Comparison of ENCODE assay signal across 1 cellular context in genomic region chr3:195270350-195271115, GRCh38.
TF ChIP-seq lines count a peak whose summit lies in the region.

No MANE protein-coding gene starts in this region.

TF ChIP-seq in A549, 52 proteins besides CTCF, POLR2A, EP300 and RAD21 (continued from another document):
- TF ChIP-seq JUN (IDR thresholded peaks at IDR 0.05) = peak in 1 of 2 experiments; percentile 58; a peak in 2 of 5 replicates
- TF ChIP-seq CHD4 (IDR thresholded peaks at IDR 0.05; ENCODE audit: borderline replicate concordance) = no peak
- no peak for TF ChIP-seq ZFP36 (IDR thresholded peaks at IDR 0.05; ENCODE audit: borderline replicate concordance, partially characterized antibody)
- no peak for TF ChIP-seq MAZ (IDR thresholded peaks at IDR 0.05; ENCODE audit: borderline replicate concordance, low read depth, low read length)
- TF ChIP-seq, protein P1, sequence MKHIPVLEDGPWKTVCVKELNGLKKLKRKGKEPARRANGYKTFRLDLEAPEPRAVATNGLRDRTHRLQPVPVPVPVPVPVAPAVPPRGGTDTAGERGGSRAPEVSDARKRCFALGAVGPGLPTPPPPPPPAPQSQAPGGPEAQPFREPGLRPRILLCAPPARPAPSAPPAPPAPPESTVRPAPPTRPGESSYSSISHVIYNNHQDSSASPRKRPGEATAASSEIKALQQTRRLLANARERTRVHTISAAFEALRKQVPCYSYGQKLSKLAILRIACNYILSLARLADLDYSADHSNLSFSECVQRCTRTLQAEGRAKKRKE (CRISPR knock-in tag; IDR thresholded peaks at IDR 0.05; ENCODE audit: low read depth) = no peak
- TF ChIP-seq TP53 (CRISPR knock-in tag; IDR thresholded peaks at IDR 0.05) = no peak
- TF ChIP-seq SREBF2 (IDR thresholded peaks at IDR 0.05) = no peak
- TF ChIP-seq USF2 (IDR thresholded peaks at IDR 0.05) = no peak
- no peak for TF ChIP-seq PBX3 (IDR thresholded peaks at IDR 0.05)
- peak; percentile 60; the same call in 1 of the 2 replicates for TF ChIP-seq PHF8 (IDR thresholded peaks at IDR 0.05; ENCODE audit: borderline replicate concordance, low read depth)
- TF ChIP-seq, protein P2, sequence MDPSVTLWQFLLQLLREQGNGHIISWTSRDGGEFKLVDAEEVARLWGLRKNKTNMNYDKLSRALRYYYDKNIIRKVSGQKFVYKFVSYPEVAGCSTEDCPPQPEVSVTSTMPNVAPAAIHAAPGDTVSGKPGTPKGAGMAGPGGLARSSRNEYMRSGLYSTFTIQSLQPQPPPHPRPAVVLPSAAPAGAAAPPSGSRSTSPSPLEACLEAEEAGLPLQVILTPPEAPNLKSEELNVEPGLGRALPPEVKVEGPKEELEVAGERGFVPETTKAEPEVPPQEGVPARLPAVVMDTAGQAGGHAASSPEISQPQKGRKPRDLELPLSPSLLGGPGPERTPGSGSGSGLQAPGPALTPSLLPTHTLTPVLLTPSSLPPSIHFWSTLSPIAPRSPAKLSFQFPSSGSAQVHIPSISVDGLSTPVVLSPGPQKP (IDR thresholded peaks at IDR 0.05; ENCODE audit: low read depth, low read length) = no peak
- TF ChIP-seq, protein P3, sequence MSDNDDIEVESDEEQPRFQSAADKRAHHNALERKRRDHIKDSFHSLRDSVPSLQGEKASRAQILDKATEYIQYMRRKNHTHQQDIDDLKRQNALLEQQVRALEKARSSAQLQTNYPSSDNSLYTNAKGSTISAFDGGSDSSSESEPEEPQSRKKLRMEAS (IDR thresholded peaks at IDR 0.05) = peak; percentile 70; the same call in 1 of the 2 replicates
- TF ChIP-seq FOXS1 (CRISPR knock-in tag; IDR thresholded peaks at IDR 0.05) = no peak
- no peak for TF ChIP-seq ZSCAN20 (CRISPR knock-in tag; IDR thresholded peaks at IDR 0.05)
- no peak for TF ChIP-seq EHMT2 (IDR thresholded peaks at IDR 0.05; ENCODE audit: low read depth)
- no peak for TF ChIP-seq NFE2L2 (conservative IDR thresholded peaks at IDR 0.05; ENCODE audit: low read length)
- no peak for TF ChIP-seq EHF (CRISPR knock-in tag; IDR thresholded peaks at IDR 0.05)
- no peak for TF ChIP-seq JUNB (IDR thresholded peaks at IDR 0.05)
- no peak for TF ChIP-seq HMGXB4 (CRISPR knock-in tag; IDR thresholded peaks at IDR 0.05; ENCODE audit: borderline replicate concordance)
- TF ChIP-seq CBX2 (IDR thresholded peaks at IDR 0.05; ENCODE audit: borderline replicate concordance, low read depth) = no peak
- peak; percentile 26; the same call in 2 of the 3 replicates for TF ChIP-seq SMC3 (IDR thresholded peaks at IDR 0.05)
- no peak for TF ChIP-seq NR3C1 (IDR thresholded peaks at IDR 0.05)
- TF ChIP-seq RFX5 (IDR thresholded peaks at IDR 0.05) = no peak
- no peak for TF ChIP-seq ESRRA (IDR thresholded peaks at IDR 0.05; ENCODE audit: borderline replicate concordance, low read length)
- TF ChIP-seq, protein P4, sequence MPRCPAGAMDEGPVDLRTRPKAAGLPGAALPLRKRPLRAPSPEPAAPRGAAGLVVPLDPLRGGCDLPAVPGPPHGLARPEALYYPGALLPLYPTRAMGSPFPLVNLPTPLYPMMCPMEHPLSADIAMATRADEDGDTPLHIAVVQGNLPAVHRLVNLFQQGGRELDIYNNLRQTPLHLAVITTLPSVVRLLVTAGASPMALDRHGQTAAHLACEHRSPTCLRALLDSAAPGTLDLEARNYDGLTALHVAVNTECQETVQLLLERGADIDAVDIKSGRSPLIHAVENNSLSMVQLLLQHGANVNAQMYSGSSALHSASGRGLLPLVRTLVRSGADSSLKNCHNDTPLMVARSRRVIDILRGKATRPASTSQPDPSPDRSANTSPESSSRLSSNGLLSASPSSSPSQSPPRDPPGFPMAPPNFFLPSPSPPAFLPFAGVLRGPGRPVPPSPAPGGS (IDR thresholded peaks at IDR 0.05) = peak; percentile 63; the same call in 1 of the 3 replicates
- no peak for TF ChIP-seq TFCP2L1 (CRISPR knock-in tag; IDR thresholded peaks at IDR 0.05)
- no peak for TF ChIP-seq ZC3H11A (IDR thresholded peaks at IDR 0.05)
TF ChIP-seq in A549: peak in this region for 7.
